ENCODE assay signal across 28 cellular contexts in the genomic region with DNA sequence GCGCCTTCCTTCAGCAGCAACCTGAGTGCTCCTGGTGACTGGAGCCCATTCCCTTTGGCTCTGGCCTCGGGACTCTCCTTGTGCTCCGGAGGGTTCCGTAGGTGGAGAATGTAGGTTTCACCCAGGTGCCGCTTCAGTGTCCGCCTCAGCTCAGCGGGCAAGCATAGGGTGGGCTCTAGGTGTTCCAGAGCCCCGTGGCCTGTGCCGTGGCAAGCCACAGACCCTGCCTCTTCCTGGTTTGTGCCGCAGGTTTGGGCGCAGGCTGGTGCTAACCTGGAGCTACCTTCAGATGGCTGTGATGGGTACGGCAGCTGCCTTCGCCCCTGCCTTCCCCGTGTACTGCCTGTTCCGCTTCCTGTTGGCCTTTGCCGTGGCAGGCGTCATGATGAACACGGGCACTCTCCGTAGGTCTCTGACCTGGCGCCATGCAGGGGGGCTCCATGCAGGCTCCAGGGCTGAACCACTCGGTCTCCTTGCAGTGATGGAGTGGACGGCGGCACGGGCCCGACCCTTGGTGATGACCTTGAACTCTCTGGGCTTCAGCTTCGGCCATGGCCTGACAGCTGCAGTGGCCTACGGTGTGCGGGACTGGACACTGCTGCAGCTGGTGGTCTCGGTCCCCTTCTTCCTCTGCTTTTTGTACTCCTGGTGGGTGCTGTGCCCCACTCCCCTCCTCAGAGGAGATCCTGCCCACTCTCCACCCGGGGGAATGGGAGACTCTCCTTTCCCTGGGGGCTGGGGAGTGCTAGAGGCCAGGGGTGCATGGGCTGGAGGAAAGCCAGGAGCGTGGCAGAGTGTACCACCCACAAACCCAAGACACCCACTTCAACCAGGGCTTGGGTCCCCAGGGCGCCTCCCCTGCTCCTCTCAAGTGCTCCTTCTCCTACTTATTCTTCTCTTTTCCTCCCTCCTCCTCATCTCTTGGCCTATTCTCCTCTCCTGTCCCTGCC. TPM values are rescaled to one million over a fixed set of nuclear protein-coding genes. Genes with fewer than 3 reads are reported as not detected.
"Had no signal": no experiment of that assay in that cellular context is flagged by ENCODE, and none has a peak within 500 bp of the region (broad histone marks: within the 10 kb centered on the region; RNA-seq: fewer than 3 reads in every experiment).

No MANE protein-coding gene starts in this region.

- H3K4me1 ChIP-seq: body of pancreas, heart right ventricle, pancreas, stomach, transverse colon, uterus had no signal

- H3K36me3 ChIP-seq: cardiac muscle cell, heart right ventricle, neutrophil, pancreas, stomach, transverse colon, uterus had no signal

- H3K27ac ChIP-seq: body of pancreas, cardiac muscle cell, heart right ventricle, neutrophil, pancreas, stomach, transverse colon, uterus had no signal

- H3K9me3 ChIP-seq: body of pancreas, neutrophil, pancreas, transverse colon, uterus had no signal

- H3K4me3 ChIP-seq: body of pancreas, cardiac muscle cell, heart right ventricle, pancreas, stomach, transverse colon, uterus had no signal

- DNase-seq: activated naive CD4-positive, alpha-beta T cell treated with anti-CD3 and anti-CD28 coated beads for 36 hours; activated naive CD8-positive, alpha-beta T cell treated with anti-CD3 and anti-CD28 coated beads, Interleukin-2, amount 50 U/mL, for 24 hours; activated T-cell treated with anti-CD3 and anti-CD28 coated beads, Interleukin-2, amount 50 U/mL, for 24 hours; body of pancreas; effector CD4-positive, alpha-beta T cell; foreskin fibroblast; heart right ventricle; midbrain; small intestine; stimulated activated CD4-positive, alpha-beta T cell treated with anti-CD3 and anti-CD28 coated beads, Interleukin-15, amount 100 ng/mL, for 24 hours; stomach; T1000; transverse colon; uterus had no signal

- H3K27me3 ChIP-seq: body of pancreas, cardiac muscle cell, neutrophil, pancreas, stomach, transverse colon, uterus had no signal

- ATAC-seq: body of pancreas; left lobe of liver; pancreas; sciatic nerve; stimulated activated memory B cell treated with anti-CD40 and anti-IgM and Interleukin-4, amounts not matched to agents 10 μg/mL and 1 μg/mL and 100 μg/mL, for 72 hours; WTC11 had no signal

RNA-seq across cellular contexts. Expression of a gene that starts 2.4 kb away (rescaled TPM):
- total RNA-seq: activated naive CD4-positive, alpha-beta T cell treated with anti-CD3 and anti-CD28 coated beads for 36 hours; activated T-helper 2 cell treated with anti-CD3 and anti-CD28 coated beads, Interferon-gamma antibody, Interleukin-2, Interleukin-4, amounts not matched to agents 10 μg/mL and 5 μg/mL and 100 μg/mL, durations not matched to agents 14 hours and 24 hours and 36 hours; body of pancreas; cardiac muscle cell; epithelial cell of proximal tubule; fibroblast of lung; heart right ventricle; left lobe of liver; natural killer cell treated with Interleukin-12 subunit alpha and Interleukin-12 subunit beta and Interleukin-15 and Interleukin-18, amount 100 ng/mL, for 72 hours; pancreas; pulmonary artery endothelial cell; sciatic nerve; stomach; temporal lobe; transverse colon; uterus; WTC11 had no signal
- polyA plus RNA-seq: cardiac muscle cell, fibroblast of lung, heart right ventricle, keratinocyte, pancreas, small intestine, stomach had no signal

RNA-seq across cellular contexts. Expression of a gene that starts 37.7 kb away (rescaled TPM):
- total RNA-seq: activated T-helper 2 cell treated with anti-CD3 and anti-CD28 coated beads, Interferon-gamma antibody, Interleukin-2, Interleukin-4, amounts not matched to agents 10 μg/mL and 5 μg/mL and 100 μg/mL, durations not matched to agents 14 hours and 24 hours and 36 hours; body of pancreas; cardiac muscle cell; fibroblast of lung; heart right ventricle; natural killer cell treated with Interleukin-12 subunit alpha and Interleukin-12 subunit beta and Interleukin-15 and Interleukin-18, amount 100 ng/mL, for 72 hours; pulmonary artery endothelial cell; sciatic nerve; stomach; temporal lobe; transverse colon; WTC11 had no signal
- polyA plus RNA-seq: fibroblast of lung, heart right ventricle, keratinocyte, stomach had no signal
